In genomic region chr2:42921721-42922120, GRCh38 we compare ENCODE assay signal across 19 cellular contexts.
DNase-seq lines count a peak whose midpoint lies in the region; ATAC-seq and TF ChIP-seq lines count a peak whose summit lies in the region.
"Had no signal": no experiment of that assay in that cellular context is flagged by ENCODE, and none has a peak within 500 bp of the region (broad histone marks: within the 10 kb centered on the region; RNA-seq: fewer than 3 reads in every experiment).

No MANE protein-coding gene starts in this region.

- H3K4me2 ChIP-seq in mesenchymal stem cell (ENCODE audit: low read length, poor library complexity, severe bottlenecking): no peak overlapping the region
- H3K4me2 ChIP-seq: A549 had no signal

- H3K4ac ChIP-seq in mesenchymal stem cell (ENCODE audit: low read depth in 1 of 2, low read length in 2 of 2): peak overlapping the region in 1 of 2 experiments; percentile 13

- H3K27me3 Mint-ChIP-seq in natural killer cell (ENCODE audit: low read depth in 2 of 2): peaks cover 0 to 3% of the 10 kb centered on the region in 2 donors

- TF ChIP-seq CTCF in left ventricle myocardium inferior (IDR thresholded peaks at IDR 0.05; ENCODE audit: borderline replicate concordance): no peak
- TF ChIP-seq CTCF in sigmoid colon (IDR thresholded peaks at IDR 0.05): no peak
- no peak for TF ChIP-seq CTCF in vagina (IDR thresholded peaks at IDR 0.05)
- no peak for TF ChIP-seq CTCF in natural killer cell (IDR thresholded peaks at IDR 0.05)

- H3K18ac ChIP-seq in mesenchymal stem cell (ENCODE audit: low read depth in 1 of 2, low read length in 2 of 2): no peak overlapping the region

- no peak for ATAC-seq in left ventricle myocardium superior
- ATAC-seq in GM18858 (IDR thresholded peaks at IDR 0.05; ENCODE audit: unreplicated experiment): no peak
- ATAC-seq in natural killer cell: no peak
- ATAC-seq: A549 had no signal

- H3K14ac ChIP-seq in mesenchymal stem cell (ENCODE audit: low read length in 2 of 2): no peak overlapping the region

- WGBS in mesenchymal stem cell: 96% methylated on average over 2 of the region's 3 CpGs
- WGBS in sigmoid colon, 2 donors: 93 to 97% methylated on average over 3 of the region's 3 CpGs

- H3K4me3 Mint-ChIP-seq in natural killer cell: no peak overlapping the region
- H3K4me3 Mint-ChIP-seq: activated B cell treated with CpG ODN at 0.5 μM for 24 hours; central memory CD8-positive, alpha-beta T cell; T-helper 2 cell treated with Interferon-gamma antibody and Interleukin-4, amounts not matched to agents 5 μg/mL and 100 μg/mL, for 36 hours had no signal

- no peak overlapping the region for H3K4me3 ChIP-seq in left ventricle myocardium inferior
- H3K4me3 ChIP-seq in mesenchymal stem cell (ENCODE audit: insufficient read depth in 1 of 2, low read depth in 1 of 2, low read length in 2 of 2): no peak overlapping the region
- no peak overlapping the region for H3K4me3 ChIP-seq in sigmoid colon
- no peak overlapping the region for H3K4me3 ChIP-seq in vagina
- H3K4me3 ChIP-seq: A549 had no signal

- H3K36me3 ChIP-seq in left ventricle myocardium inferior (no peaks in the 10 kb centered on the region), mesenchymal stem cell (ENCODE audit: control insufficient read depth in 1 of 2, insufficient read depth in 2 of 2, low read depth in 1 of 2, low read length in 2 of 2) (no peaks in the 10 kb centered on the region), sigmoid colon (no peaks in the 10 kb centered on the region), vagina (no peaks in the 10 kb centered on the region)

- no peak overlapping the region for H3K23ac ChIP-seq in mesenchymal stem cell (ENCODE audit: low read length in 2 of 2)

- H2BK5ac ChIP-seq in mesenchymal stem cell (ENCODE audit: low read depth, low read length, poor library complexity, severe bottlenecking): no peak overlapping the region

- no peak for DNase-seq in left ventricle myocardium inferior
- no peak for DNase-seq in left ventricle myocardium superior
- DNase-seq in mesenchymal stem cell: no peak
- peak; percentile 40 for DNase-seq in sigmoid colon
- no peak for DNase-seq in vagina (ENCODE audit: extremely low spot score in 2 of 2)
- DNase-seq in SK-N-DZ (ENCODE audit: low spot score): no peak
- no peak for DNase-seq in natural killer cell
- DNase-seq: activated B cell treated with CpG ODN at 0.5 μM for 24 hours; activated T-cell treated with anti-CD3 and anti-CD28 coated beads, Interleukin-2, amount 50 U/mL, for 48 hours; effector CD4-positive, alpha-beta T cell; NCI-H1417; NCI-H2171; NCI-H774; stimulated activated CD4-positive, alpha-beta T cell treated with anti-CD3 and anti-CD28 coated beads, Interleukin-4, amount 100 ng/mL, for 1 hour had no signal

- peak overlapping the region; percentile 55 for H2AK5ac ChIP-seq in mesenchymal stem cell (ENCODE audit: low read length, severe bottlenecking)

- peak overlapping the region; percentile 76 for H3K9ac ChIP-seq in mesenchymal stem cell (ENCODE audit: low read length)

- H3K79me1 ChIP-seq in mesenchymal stem cell (replicated peaks; ENCODE audit: low read length, poor library complexity, severe bottlenecking): no peaks in the 10 kb centered on the region

- no peak overlapping the region for H2BK15ac ChIP-seq in mesenchymal stem cell (ENCODE audit: low read depth, poor library complexity, severe bottlenecking)

- TF ChIP-seq POLR2A in sigmoid colon (IDR thresholded peaks at IDR 0.05): no peak
- TF ChIP-seq POLR2A in vagina (IDR thresholded peaks at IDR 0.05): no peak

- H3K9me3 Mint-ChIP-seq in natural killer cell: no peaks in the 10 kb centered on the region
- H3K9me3 Mint-ChIP-seq: activated B cell treated with CpG ODN at 0.5 μM for 24 hours; central memory CD8-positive, alpha-beta T cell; T-helper 2 cell treated with Interferon-gamma antibody and Interleukin-4, amounts not matched to agents 5 μg/mL and 100 μg/mL, for 36 hours had no signal

- H3K27ac Mint-ChIP-seq in natural killer cell: no peak overlapping the region
- H3K27ac Mint-ChIP-seq: activated B cell treated with CpG ODN at 0.5 μM for 24 hours had no signal

- H4K91ac ChIP-seq in mesenchymal stem cell (ENCODE audit: low read length): no peak overlapping the region

- H2BK120ac ChIP-seq in mesenchymal stem cell (ENCODE audit: low read depth, low read length): no peak overlapping the region

- H3K4me1 ChIP-seq in left ventricle myocardium inferior (peaks cover 69% of the 10 kb centered on the region), mesenchymal stem cell (ENCODE audit: control insufficient read depth, insufficient read depth, low read depth, low read length) (peaks cover 39% of the 10 kb centered on the region), sigmoid colon (peaks cover 0 to 67% (median 56%) of the 10 kb centered on the region in 4 donors), vagina (peaks cover 82% of the 10 kb centered on the region)

- no peak for TF ChIP-seq EP300 in sigmoid colon (IDR thresholded peaks at IDR 0.05)

- intact Hi-C loops in left ventricle myocardium inferior (cut with micrococcal nuclease) (loop anchor here (10.0 kb wide), 1 partner anchor 57 kb away; no protein-coding TSS in a partner anchor), left ventricle myocardium superior (cut with micrococcal nuclease) (no loop called here), sigmoid colon (cut with DNase I) (no loop called here), vagina (cut with DNase I) (no loop called here), natural killer cell (cut with micrococcal nuclease) (no loop called here)

- H3K27ac ChIP-seq in left ventricle myocardium inferior (replicated peaks) (peak overlapping the region; percentile 92), mesenchymal stem cell (ENCODE audit: low read length, poor library complexity, severe bottlenecking) (no peak overlapping the region), sigmoid colon (peak overlapping the region; percentile 86 to 95 (median 91)), vagina (peak overlapping the region; percentile 91)
- H3K27ac ChIP-seq: A549, C4-2B had no signal

- H4K8ac ChIP-seq in mesenchymal stem cell (ENCODE audit: low read length): peak overlapping the region; percentile 12

- H2BK12ac ChIP-seq in mesenchymal stem cell (ENCODE audit: low read length in 2 of 2): peak overlapping the region in 1 of 2 experiments; percentile 25

- H3K27me3 ChIP-seq in left ventricle myocardium inferior (ENCODE audit: low read depth) (no peaks in the 10 kb centered on the region), mesenchymal stem cell (ENCODE audit: control insufficient read depth in 1 of 2, insufficient read depth in 1 of 2, low read length in 2 of 2) (no peaks in the 10 kb centered on the region), sigmoid colon (no peaks in the 10 kb centered on the region), vagina (no peaks in the 10 kb centered on the region)

- H2AFZ ChIP-seq in mesenchymal stem cell (ENCODE audit: low read depth, low read length): no peak overlapping the region

- no peaks in the 10 kb centered on the region for H3K4me1 Mint-ChIP-seq in natural killer cell
- H3K4me1 Mint-ChIP-seq: activated B cell treated with CpG ODN at 0.5 μM for 24 hours; central memory CD8-positive, alpha-beta T cell had no signal

- no peaks in the 10 kb centered on the region for H3K36me3 Mint-ChIP-seq in natural killer cell

- H3K9me3 ChIP-seq in left ventricle myocardium inferior (replicated peaks): no peaks in the 10 kb centered on the region
- H3K9me3 ChIP-seq in mesenchymal stem cell (ENCODE audit: control insufficient read depth, low read length): no peaks in the 10 kb centered on the region
- H3K9me3 ChIP-seq in sigmoid colon: no peaks in the 10 kb centered on the region
- H3K9me3 ChIP-seq in vagina: no peaks in the 10 kb centered on the region
- H3K9me3 ChIP-seq: A549 had no signal
